Comparison of ENCODE assay signal across 14 cellular contexts in genomic region chr19:12166596-12166995, GRCh38. TPM values are rescaled to one million over a fixed set of nuclear protein-coding genes. Genes with fewer than 3 reads are reported as not detected.
DNase-seq lines count a peak whose midpoint lies in the region; ATAC-seq and TF ChIP-seq lines count a peak whose summit lies in the region.
"Had no signal": no experiment of that assay in that cellular context is flagged by ENCODE, and none has a peak within 500 bp of the region (broad histone marks: within the 10 kb centered on the region; RNA-seq: fewer than 3 reads in every experiment).

No MANE protein-coding gene starts in this region.

- POLR2A ChIA-PET in CD4-positive, alpha-beta memory T cell (lab: Charles Lee; ENCODE audit: partially characterized antibody): no interaction called here
- POLR2A ChIA-PET in activated CD8-positive, alpha-beta T cell treated with anti-CD3 and anti-CD28 coated beads, Interleukin-2, amount 10 ng/mL, durations not matched to agents 7 days and 5 days (lab: Charles Lee): no interaction called here

- no peaks in the 10 kb centered on the region for H3K27me3 ChIP-seq in CD4-positive, alpha-beta memory T cell (ENCODE audit: insufficient read depth, low read length)
- H3K27me3 ChIP-seq in lower lobe of right lung (ENCODE audit: low read depth): no peaks in the 10 kb centered on the region
- H3K27me3 ChIP-seq: BLaER1 treated with 17β-estradiol and CSF1 and Interleukin-3, amounts not matched to agents 10 nM and 100 nM; SJSA1 had no signal

- peaks cover 13% of the 10 kb centered on the region for H3K36me3 ChIP-seq in CD4-positive, alpha-beta memory T cell (ENCODE audit: insufficient read depth, low read length)
- H3K36me3 ChIP-seq in lower lobe of right lung: peaks cover 40% of the 10 kb centered on the region

- H3K9me3 Mint-ChIP-seq in CD4-positive, alpha-beta memory T cell: no peaks in the 10 kb centered on the region
- H3K9me3 Mint-ChIP-seq in activated CD8-positive, alpha-beta T cell treated with anti-CD3 and anti-CD28 coated beads, Interleukin-2, amount 10 ng/mL, durations not matched to agents 7 days and 5 days (ENCODE audit: insufficient read depth): peaks cover 5% of the 10 kb centered on the region

- H3K9me3 ChIP-seq in CD4-positive, alpha-beta memory T cell (ENCODE audit: control insufficient read depth in 1 of 2, low read length in 2 of 2): no peaks in the 10 kb centered on the region
- no peaks in the 10 kb centered on the region for H3K9me3 ChIP-seq in lower lobe of right lung

- H3K36me3 Mint-ChIP-seq in CD4-positive, alpha-beta memory T cell: peaks cover 9 to 51% of the 10 kb centered on the region in 2 donors
- peaks cover 53% of the 10 kb centered on the region for H3K36me3 Mint-ChIP-seq in activated CD8-positive, alpha-beta T cell treated with anti-CD3 and anti-CD28 coated beads, Interleukin-2, amount 10 ng/mL, durations not matched to agents 7 days and 5 days (ENCODE audit: low read depth)

- TF ChIP-seq CTCF in lower lobe of right lung (IDR thresholded peaks at IDR 0.05): no peak

- DNase-seq in AG08396 (ENCODE audit: low spot score) (peak; percentile 16), hepatic stellate cell (ENCODE audit: low spot score) (peak; percentile 65), NCI-H187 (lab: John Stamatoyannopoulos, UW) (no peak), COLO829 (ENCODE audit: low spot score) (no peak), lower lobe of right lung (no peak)
- no peak for DNase-seq in CD4-positive, alpha-beta memory T cell
- DNase-seq in activated CD8-positive, alpha-beta T cell treated with anti-CD3 and anti-CD28 coated beads, Interleukin-2, amount 10 ng/mL, durations not matched to agents 7 days and 5 days: no peak
- DNase-seq: activated CD8-positive, alpha-beta memory T cell treated with anti-CD3 and anti-CD28 coated beads for 24 hours; effector CD4-positive, alpha-beta T cell; NCI-H510A treated with DMSO at 0.1 percent for 48 hours; OCI-M1 had no signal

- H3K27me3 Mint-ChIP-seq in CD4-positive, alpha-beta memory T cell: no peaks in the 10 kb centered on the region
- H3K27me3 Mint-ChIP-seq in activated CD8-positive, alpha-beta T cell treated with anti-CD3 and anti-CD28 coated beads, Interleukin-2, amount 10 ng/mL, durations not matched to agents 7 days and 5 days (ENCODE audit: low read depth): no peaks in the 10 kb centered on the region

- H3K4me3 ChIP-seq in CD4-positive, alpha-beta memory T cell (ENCODE audit: low read length in 2 of 2): no peak overlapping the region
- H3K4me3 ChIP-seq in lower lobe of right lung: no peak overlapping the region
- H3K4me3 ChIP-seq: BLaER1 treated with 17β-estradiol and CSF1 and Interleukin-3, amounts not matched to agents 10 nM and 100 nM; SJSA1 had no signal

- CTCF ChIA-PET in CD4-positive, alpha-beta memory T cell (lab: Charles Lee; ENCODE audit: partially characterized antibody): no interaction called here
- CTCF ChIA-PET in activated CD8-positive, alpha-beta T cell treated with anti-CD3 and anti-CD28 coated beads, Interleukin-2, amount 10 ng/mL, durations not matched to agents 7 days and 5 days (lab: Charles Lee): interaction anchor here (0.6 to 1.3 kb wide), 2 partner anchors 243 to 293 kb away, joined by 3 to 4 read pairs; no protein-coding TSS in a partner anchor

- H3K4me1 Mint-ChIP-seq in CD4-positive, alpha-beta memory T cell: peaks cover 38 to 56% (median 46%) of the 10 kb centered on the region in 4 donors
- peaks cover 39% of the 10 kb centered on the region for H3K4me1 Mint-ChIP-seq in activated CD8-positive, alpha-beta T cell treated with anti-CD3 and anti-CD28 coated beads, Interleukin-2, amount 10 ng/mL, durations not matched to agents 7 days and 5 days (ENCODE audit: low read depth)

- intact Hi-C loops in CD4-positive, alpha-beta memory T cell (cut with micrococcal nuclease): no loop called here
- intact Hi-C loops in lower lobe of right lung (cut with DNase I): no loop called here

- H3K4me3 Mint-ChIP-seq in CD4-positive, alpha-beta memory T cell: peak overlapping the region in 1 of 8 donors; percentile 3
- H3K4me3 Mint-ChIP-seq in activated CD8-positive, alpha-beta T cell treated with anti-CD3 and anti-CD28 coated beads, Interleukin-2, amount 10 ng/mL, durations not matched to agents 7 days and 5 days: no peak overlapping the region

- peaks cover 36% of the 10 kb centered on the region for H3K4me1 ChIP-seq in CD4-positive, alpha-beta memory T cell (ENCODE audit: insufficient read depth, low read length)
- peaks cover 44% of the 10 kb centered on the region for H3K4me1 ChIP-seq in lower lobe of right lung

- H3K27ac Mint-ChIP-seq in CD4-positive, alpha-beta memory T cell: peak overlapping the region; percentile 4 to 92 (median 51)
- H3K27ac Mint-ChIP-seq in activated CD8-positive, alpha-beta T cell treated with anti-CD3 and anti-CD28 coated beads, Interleukin-2, amount 10 ng/mL, durations not matched to agents 7 days and 5 days: peak overlapping the region; percentile 41

- ATAC-seq in activated CD8-positive, alpha-beta T cell treated with anti-CD3 and anti-CD28 coated beads, Interleukin-2, amount 10 ng/mL, durations not matched to agents 7 days and 5 days: no peak
- ATAC-seq in GM19467 (IDR thresholded peaks at IDR 0.05; ENCODE audit: unreplicated experiment): no peak
- no peak for ATAC-seq in lower lobe of right lung

- no peak overlapping the region for H3K27ac ChIP-seq in CD4-positive, alpha-beta memory T cell (ENCODE audit: low read depth, low read length)
- H3K27ac ChIP-seq in lower lobe of right lung: no peak overlapping the region
- H3K27ac ChIP-seq: BLaER1 treated with 17β-estradiol and CSF1 and Interleukin-3, amounts not matched to agents 10 nM and 100 nM; SJSA1 had no signal

RNA-seq across cellular contexts. Expression of gene ZNF136, which starts 3.7 kb away (rescaled TPM):
- 10 to 100 TPM; 26.9 to 32.8 TPM for total RNA-seq in CD4-positive, alpha-beta memory T cell
- 10 to 100 TPM; 17.0 to 18.5 TPM for polyA plus RNA-seq in CD4-positive, alpha-beta memory T cell
- total RNA-seq in activated CD8-positive, alpha-beta T cell treated with anti-CD3 and anti-CD28 coated beads, Interleukin-2, amount 10 ng/mL, durations not matched to agents 7 days and 5 days: 10 to 100 TPM; 13.9 to 14.7 TPM
- 14.9 TPM for total RNA-seq in lower lobe of right lung

RNA-seq across cellular contexts. Expression of gene ZNF625, which starts 10.1 kb away (rescaled TPM):
- 1 to 10 TPM; 2.1 to 2.6 TPM for total RNA-seq in CD4-positive, alpha-beta memory T cell
- under 1 TPM in 1 of 2 donors, not detected in 1; 0.52 TPM for polyA plus RNA-seq in CD4-positive, alpha-beta memory T cell
- 1 to 10 TPM; 2.9 to 5.2 TPM for total RNA-seq in activated CD8-positive, alpha-beta T cell treated with anti-CD3 and anti-CD28 coated beads, Interleukin-2, amount 10 ng/mL, durations not matched to agents 7 days and 5 days
- 8.4 TPM for total RNA-seq in lower lobe of right lung

RNA-seq across cellular contexts. Expression of gene ZNF20, which starts 26.4 kb away (rescaled TPM):
- total RNA-seq in CD4-positive, alpha-beta memory T cell: 1 to 10 TPM; 4.0 to 7.4 TPM
- polyA plus RNA-seq in CD4-positive, alpha-beta memory T cell: 1 to 10 TPM; 1.6 to 2.2 TPM
- 1 to 10 TPM; 3.2 to 4.1 TPM for total RNA-seq in activated CD8-positive, alpha-beta T cell treated with anti-CD3 and anti-CD28 coated beads, Interleukin-2, amount 10 ng/mL, durations not matched to agents 7 days and 5 days
- total RNA-seq in lower lobe of right lung: 6.6 TPM

Comparison
In these comparisons a context has a peak if more than half of its experiments do, and no peak if none do; other contexts are left out.
1. DNase-seq: peak in AG08396 (single experiment) and hepatic stellate cell (single experiment); none in CD4-positive, alpha-beta memory T cell (0 of 5), activated CD8-positive, alpha-beta T cell treated with anti-CD3 and anti-CD28 coated beads, Interleukin-2, amount 10 ng/mL, durations not matched to agents 7 days and 5 days (single experiment), NCI-H187 (0 of 2), COLO829 (single experiment) and lower lobe of right lung (single experiment).